ENCODE assay signal across 8 cellular contexts in genomic region chr15:90165659-90166489, GRCh38. TPM values are rescaled to one million over a fixed set of nuclear protein-coding genes. Genes with fewer than 3 reads are reported as not detected.
A peak's percentile ranks its signal among the peaks of the same experiment; 100 is the strongest.
DNase-seq lines count a peak whose midpoint lies in the region; ATAC-seq and TF ChIP-seq lines count a peak whose summit lies in the region.

No MANE protein-coding gene starts in this region.

- in situ Hi-C loops in GM13976 (cut with MboI; ENCODE audit: low sequenced_read_pairs, unreplicated experiment) = no loop called here

- intact Hi-C loops in sciatic nerve (cut with DNase I) = no loop called here

- H3K27me3 ChIP-seq in gastroesophageal sphincter = no peaks in the 10 kb centered on the region

- no peaks in the 10 kb centered on the region for H3K9me3 ChIP-seq in gastroesophageal sphincter

- peak; percentile 96 for DNase-seq in AG04449 (ENCODE audit: low read depth, low spot score)
- DNase-seq in GM13976 (ENCODE audit: low spot score) = peak; percentile 62
- peak; percentile 93 for DNase-seq in MV-4-11 (lab: John Stamatoyannopoulos, UW)
- DNase-seq in sciatic nerve (ENCODE audit: low spot score) = peak; percentile 71
- DNase-seq in NK-92 treated with Interleukin-12 subunit alpha and Interleukin-12 subunit beta, amount 100 ng/mL, for 24 hours (lab: John Stamatoyannopoulos, UW) = no peak

- CTCF ChIA-PET in AG04449 (lab: Yijun Ruan, JAX) = interaction anchor here (1.0 to 1.2 kb wide), 2 partner anchors 68 to 80 kb away, joined by 3 read pairs; partner anchors contain the start of genes CIB1 and GDPGP1

- ATAC-seq in gastroesophageal sphincter (peak; percentile 76), sciatic nerve (peak; percentile 29), GM21515 (IDR thresholded peaks at IDR 0.05; ENCODE audit: unreplicated experiment) (no peak)

- H3K36me3 ChIP-seq in gastroesophageal sphincter = no peaks in the 10 kb centered on the region

- 34% methylated on average over 7 to 8 of the region's 14 CpGs for WGBS in gastroesophageal sphincter (ENCODE audit: low coverage in 1 of 2), 2 donors

- TF ChIP-seq CTCF in AG04449 (IDR thresholded peaks at IDR 0.05; ENCODE audit: insufficient read depth, low read length, missing control alignments) (no peak), GM13976 (IDR thresholded peaks at IDR 0.05; ENCODE audit: borderline replicate concordance, control extremely low read depth, extremely low read depth, insufficient read depth, missing control alignments) (no peak), VCaP (conservative IDR thresholded peaks at IDR 0.05) (no peak), gastroesophageal sphincter (IDR thresholded peaks at IDR 0.05) (no peak)

- H3K27ac ChIP-seq in VCaP (peak overlapping the region; percentile 100), gastroesophageal sphincter (peak overlapping the region in 3 of 4 donors; percentile 49 to 59 (median 55))

- H3K4me3 ChIP-seq in AG04449 (ENCODE audit: low read depth, low read length) (peak overlapping the region; percentile 8; the same call in 1 of the 2 replicates), gastroesophageal sphincter (no peak overlapping the region)

- TF ChIP-seq POLR2A in gastroesophageal sphincter (IDR thresholded peaks at IDR 0.05) = no peak

- TF ChIP-seq EP300 in gastroesophageal sphincter (IDR thresholded peaks at IDR 0.05) = no peak

- H3K4me1 ChIP-seq in gastroesophageal sphincter = peaks cover 0 to 23% (median 0%) of the 10 kb centered on the region in 3 donors

- POLR2A ChIA-PET in AG04449 (lab: Yijun Ruan, JAX) = interaction anchor here (1.1 to 1.2 kb wide), 2 partner anchors 60 to 386 kb away, joined by 3 read pairs; no protein-coding TSS in a partner anchor

RNA-seq across cellular contexts. Expression of gene SEMA4B, which starts 35.3 kb away (rescaled TPM):
- 10 to 100 TPM; 18.7 to 44.9 (median 41.9) TPM for total RNA-seq in gastroesophageal sphincter
- total RNA-seq in sciatic nerve = 55.9 TPM
